11 cellular contexts compared by ENCODE assay signal in the genomic region with DNA sequence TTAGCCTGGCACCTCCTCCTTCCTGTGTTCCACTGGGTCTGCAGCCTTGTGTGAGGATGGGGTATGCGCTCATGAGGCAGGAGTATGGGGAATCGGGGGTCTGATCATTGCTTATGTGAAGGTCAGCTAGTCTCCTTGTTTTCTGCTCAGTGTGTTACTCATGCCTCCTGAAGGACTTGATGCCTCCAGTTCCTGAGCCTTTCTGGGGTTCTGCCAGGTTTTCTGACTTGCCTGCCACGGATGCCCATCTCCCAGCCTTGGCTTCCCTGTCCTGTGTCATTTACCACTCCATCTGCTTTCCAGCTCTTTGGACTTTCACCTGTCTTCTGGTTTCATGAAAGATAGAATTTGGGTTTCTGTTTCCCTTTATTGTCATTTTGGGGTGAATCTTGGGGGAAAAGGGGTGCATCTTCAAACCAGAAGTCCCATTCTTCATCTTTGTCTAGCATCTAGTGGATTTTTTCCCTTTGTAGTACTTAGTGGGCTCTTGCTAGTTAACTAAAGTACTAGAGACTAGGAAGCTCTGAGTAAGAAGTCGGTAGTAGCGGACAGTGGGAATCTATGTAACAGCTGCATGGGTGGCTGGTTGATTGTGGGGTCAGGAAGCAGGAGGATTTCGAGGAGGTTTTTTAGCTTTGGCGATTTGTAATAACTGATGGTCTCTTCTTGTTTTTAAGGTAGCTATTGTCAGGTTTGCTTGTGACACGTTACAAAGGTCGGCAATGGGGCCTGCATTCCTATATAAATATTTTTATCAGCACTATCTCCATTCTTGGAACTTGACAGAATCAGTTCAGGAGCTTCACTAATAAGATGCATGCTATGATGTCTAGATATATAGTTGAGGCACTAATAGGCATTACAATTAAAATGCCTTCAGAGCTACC. TPM values are rescaled to one million over a fixed set of nuclear protein-coding genes. Genes with fewer than 3 reads are reported as not detected.
A peak's percentile ranks its signal among the peaks of the same experiment; 100 is the strongest.
DNase-seq lines count a peak whose midpoint lies in the region; ATAC-seq and TF ChIP-seq lines count a peak whose summit lies in the region.
"Had no signal": no experiment of that assay in that cellular context is flagged by ENCODE, and none has a peak within 500 bp of the region (broad histone marks: within the 10 kb centered on the region; RNA-seq: fewer than 3 reads in every experiment).

No MANE protein-coding gene starts in this region.

- H3K4me3 Mint-ChIP-seq in CD4-positive, alpha-beta memory T cell, result peak overlapping the region in 5 of 8 donors; percentile 13 to 73 (median 21)
- H3K4me3 Mint-ChIP-seq in activated naive CD8-positive, alpha-beta T cell treated with anti-CD3 and anti-CD28 coated beads for 36 hours, result peak overlapping the region; percentile 67
- H3K4me3 Mint-ChIP-seq: brain had no signal

- H3K36me3 ChIP-seq in CD4-positive, alpha-beta memory T cell (ENCODE audit: insufficient read depth, low read length), result no peaks in the 10 kb centered on the region
- H3K36me3 ChIP-seq in HEK293 (ENCODE audit: control insufficient read depth in 2 of 2, insufficient read depth in 1 of 2, low read length in 2 of 2), result peaks cover 7 to 14% of the 10 kb centered on the region in 2 experiments; a peak in 2 of 3 replicates
- H3K36me3 ChIP-seq in right lobe of liver, result no peaks in the 10 kb centered on the region
- H3K36me3 ChIP-seq in suprapubic skin, result no peaks in the 10 kb centered on the region
- H3K36me3 ChIP-seq: prostate gland had no signal

- POLR2A ChIA-PET in CD4-positive, alpha-beta memory T cell (lab: Charles Lee; ENCODE audit: partially characterized antibody), result interaction anchor here (0.6 to 1.6 kb wide), 2 partner anchors 77 to 90 kb away, joined by 3 read pairs; no protein-coding TSS in a partner anchor
- POLR2A ChIA-PET in HEK293 (lab: Yijun Ruan, JAX), result no interaction called here

- peak overlapping the region; percentile 50 for H3K27ac ChIP-seq in CD4-positive, alpha-beta memory T cell (ENCODE audit: low read depth, low read length)
- no peak overlapping the region for H3K27ac ChIP-seq in HEK293 (ENCODE audit: extremely low read depth, low read depth, low read length)
- H3K27ac ChIP-seq in right lobe of liver, result peak overlapping the region in 1 of 3 donors; percentile 7
- H3K27ac ChIP-seq in suprapubic skin, result no peak overlapping the region
- H3K27ac ChIP-seq: prostate gland had no signal

- DNase-seq in CD4-positive, alpha-beta memory T cell, result no peak
- no peak for DNase-seq in activated naive CD8-positive, alpha-beta T cell treated with anti-CD3 and anti-CD28 coated beads for 36 hours
- DNase-seq in right lobe of liver, result no peak
- no peak for DNase-seq in 8988T
- DNase-seq in suprapubic skin (ENCODE audit: low spot score in 2 of 2), result no peak
- DNase-seq: H7, NCI-H1417 treated with DMSO at 0.1 percent for 48 hours had no signal

- H3K4me3 ChIP-seq in CD4-positive, alpha-beta memory T cell (ENCODE audit: low read length in 2 of 2), result no peak overlapping the region
- no peak overlapping the region for H3K4me3 ChIP-seq in HEK293 (ENCODE audit: low read depth, low read length)
- no peak overlapping the region for H3K4me3 ChIP-seq in right lobe of liver
- H3K4me3 ChIP-seq in suprapubic skin, result no peak overlapping the region
- H3K4me3 ChIP-seq: prostate gland had no signal

- H3K27me3 Mint-ChIP-seq in CD4-positive, alpha-beta memory T cell, result no peaks in the 10 kb centered on the region
- H3K27me3 Mint-ChIP-seq in activated naive CD8-positive, alpha-beta T cell treated with anti-CD3 and anti-CD28 coated beads for 36 hours, result no peaks in the 10 kb centered on the region
- H3K27me3 Mint-ChIP-seq: brain had no signal

- no peaks in the 10 kb centered on the region for H3K9me3 ChIP-seq in CD4-positive, alpha-beta memory T cell (ENCODE audit: control insufficient read depth in 1 of 2, low read length in 2 of 2)
- no peaks in the 10 kb centered on the region for H3K9me3 ChIP-seq in HEK293 (ENCODE audit: control insufficient read depth, insufficient read depth, low read depth, low read length)
- H3K9me3 ChIP-seq in right lobe of liver, result no peaks in the 10 kb centered on the region
- H3K9me3 ChIP-seq in suprapubic skin, result no peaks in the 10 kb centered on the region
- H3K9me3 ChIP-seq: prostate gland had no signal

- 70% methylated on average over 9 of the region's 9 CpGs for WGBS in right lobe of liver (ENCODE audit: insufficient coverage, low coverage, low lambda C conversion rate, missing lambda C conversion rate)
- 83% methylated on average over 9 of the region's 9 CpGs for whole genome bisulfite sequencing in suprapubic skin

- CTCF ChIA-PET in CD4-positive, alpha-beta memory T cell (lab: Charles Lee; ENCODE audit: partially characterized antibody), result interaction anchor here (0.9 to 3.2 kb wide), 2 partner anchors 12 to 18 kb away, joined by 3 to 20 read pairs; no protein-coding TSS in a partner anchor
- CTCF ChIA-PET in HEK293 (lab: Yijun Ruan, JAX), result interaction anchor here (0.7 to 1.5 kb wide), 6 partner anchors 10 to 95 kb away, joined by 3 to 8 read pairs (median 5); no protein-coding TSS in a partner anchor

- H3K27ac Mint-ChIP-seq in CD4-positive, alpha-beta memory T cell, result peak overlapping the region; percentile 71 to 95 (median 90)
- H3K27ac Mint-ChIP-seq in activated naive CD8-positive, alpha-beta T cell treated with anti-CD3 and anti-CD28 coated beads for 36 hours, result peak overlapping the region; percentile 93

- H3K9me3 Mint-ChIP-seq in CD4-positive, alpha-beta memory T cell, result no peaks in the 10 kb centered on the region
- no peaks in the 10 kb centered on the region for H3K9me3 Mint-ChIP-seq in activated naive CD8-positive, alpha-beta T cell treated with anti-CD3 and anti-CD28 coated beads for 36 hours
- H3K9me3 Mint-ChIP-seq: brain had no signal

- peaks cover 93% of the 10 kb centered on the region for H3K4me1 ChIP-seq in CD4-positive, alpha-beta memory T cell (ENCODE audit: insufficient read depth, low read length)
- H3K4me1 ChIP-seq in HEK293 (ENCODE audit: control insufficient read depth, insufficient read depth, low read length) (peaks cover 11% of the 10 kb centered on the region), right lobe of liver (peaks cover 0 to 67% (median 18%) of the 10 kb centered on the region in 4 donors), suprapubic skin (peaks cover 82% of the 10 kb centered on the region)

- H3K36me3 Mint-ChIP-seq in CD4-positive, alpha-beta memory T cell, result peaks cover 11 to 45% of the 10 kb centered on the region in 2 donors
- H3K36me3 Mint-ChIP-seq in activated naive CD8-positive, alpha-beta T cell treated with anti-CD3 and anti-CD28 coated beads for 36 hours, result peaks cover 63% of the 10 kb centered on the region

- no peak for TF ChIP-seq CTCF in HEK293 (tag by site-specific recombination; IDR thresholded peaks at IDR 0.05)
- TF ChIP-seq CTCF in right lobe of liver (IDR thresholded peaks at IDR 0.05), result no peak
- no peak for TF ChIP-seq CTCF in suprapubic skin (IDR thresholded peaks at IDR 0.05)

- TF ChIP-seq POLR2A in right lobe of liver (IDR thresholded peaks at IDR 0.05) (no peak), suprapubic skin (IDR thresholded peaks at IDR 0.05) (no peak)

- TF ChIP-seq EP300 in suprapubic skin (IDR thresholded peaks at IDR 0.05), result no peak

- peaks cover 61 to 82% (median 74%) of the 10 kb centered on the region in 4 donors for H3K4me1 Mint-ChIP-seq in CD4-positive, alpha-beta memory T cell
- peaks cover 86% of the 10 kb centered on the region for H3K4me1 Mint-ChIP-seq in activated naive CD8-positive, alpha-beta T cell treated with anti-CD3 and anti-CD28 coated beads for 36 hours

- intact Hi-C loops in CD4-positive, alpha-beta memory T cell (cut with micrococcal nuclease), result no loop called here
- intact Hi-C loops in right lobe of liver (cut with DNase I), result no loop called here

- ATAC-seq in right lobe of liver (peak; percentile 9 to 25 (median 15)), GM21825 (IDR thresholded peaks at IDR 0.05; ENCODE audit: unreplicated experiment) (no peak)

- no peaks in the 10 kb centered on the region for H3K27me3 ChIP-seq in CD4-positive, alpha-beta memory T cell (ENCODE audit: insufficient read depth, low read length)
- H3K27me3 ChIP-seq in right lobe of liver, result no peaks in the 10 kb centered on the region
- no peaks in the 10 kb centered on the region for H3K27me3 ChIP-seq in suprapubic skin

TF ChIP-seq in HEK293, 187 proteins besides CTCF, POLR2A, EP300 and RAD21:
- no peak for TF ChIP-seq ZNF830 (tag by site-specific recombination; IDR thresholded peaks at IDR 0.05; ENCODE audit: low read depth)
- no peak for TF ChIP-seq ZNF23 (tag by site-specific recombination; IDR thresholded peaks at IDR 0.05; ENCODE audit: borderline replicate concordance)
- TF ChIP-seq ZNF214 (tag by site-specific recombination; IDR thresholded peaks at IDR 0.05; ENCODE audit: borderline replicate concordance), result no peak
- TF ChIP-seq, protein P1, sequence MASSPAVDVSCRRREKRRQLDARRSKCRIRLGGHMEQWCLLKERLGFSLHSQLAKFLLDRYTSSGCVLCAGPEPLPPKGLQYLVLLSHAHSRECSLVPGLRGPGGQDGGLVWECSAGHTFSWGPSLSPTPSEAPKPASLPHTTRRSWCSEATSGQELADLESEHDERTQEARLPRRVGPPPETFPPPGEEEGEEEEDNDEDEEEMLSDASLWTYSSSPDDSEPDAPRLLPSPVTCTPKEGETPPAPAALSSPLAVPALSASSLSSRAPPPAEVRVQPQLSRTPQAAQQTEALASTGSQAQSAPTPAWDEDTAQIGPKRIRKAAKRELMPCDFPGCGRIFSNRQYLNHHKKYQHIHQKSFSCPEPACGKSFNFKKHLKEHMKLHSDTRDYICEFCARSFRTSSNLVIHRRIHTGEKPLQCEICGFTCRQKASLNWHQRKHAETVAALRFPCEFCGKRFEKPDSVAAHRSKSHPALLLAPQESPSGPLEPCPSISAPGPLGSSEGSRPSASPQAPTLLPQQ (tag by site-specific recombination; IDR thresholded peaks at IDR 0.05), result 0 out of 2 replicates have a peak, but pooled peaks have one; percentile 32
TF ChIP-seq in HEK293: peak in this region for 1.

RNA-seq across cellular contexts. Expression of a gene that starts 8.2 kb away (rescaled TPM):
- 10 to 100 TPM; 59.4 to 69.0 TPM for total RNA-seq in CD4-positive, alpha-beta memory T cell
- polyA plus RNA-seq in CD4-positive, alpha-beta memory T cell, result 10 to 100 TPM; 12.1 to 20.4 TPM
- total RNA-seq in activated naive CD8-positive, alpha-beta T cell treated with anti-CD3 and anti-CD28 coated beads for 36 hours, result 10 to 100 TPM; 68.9 TPM
- total RNA-seq in right lobe of liver (10 to 100 TPM; 25.2 to 34.8 (median 29.2) TPM), suprapubic skin (100 to 1,000 TPM in 1 of 4 donors, 10 to 100 TPM in 3; 44.8 to 155 (median 62.5) TPM)
